In the genomic region with DNA sequence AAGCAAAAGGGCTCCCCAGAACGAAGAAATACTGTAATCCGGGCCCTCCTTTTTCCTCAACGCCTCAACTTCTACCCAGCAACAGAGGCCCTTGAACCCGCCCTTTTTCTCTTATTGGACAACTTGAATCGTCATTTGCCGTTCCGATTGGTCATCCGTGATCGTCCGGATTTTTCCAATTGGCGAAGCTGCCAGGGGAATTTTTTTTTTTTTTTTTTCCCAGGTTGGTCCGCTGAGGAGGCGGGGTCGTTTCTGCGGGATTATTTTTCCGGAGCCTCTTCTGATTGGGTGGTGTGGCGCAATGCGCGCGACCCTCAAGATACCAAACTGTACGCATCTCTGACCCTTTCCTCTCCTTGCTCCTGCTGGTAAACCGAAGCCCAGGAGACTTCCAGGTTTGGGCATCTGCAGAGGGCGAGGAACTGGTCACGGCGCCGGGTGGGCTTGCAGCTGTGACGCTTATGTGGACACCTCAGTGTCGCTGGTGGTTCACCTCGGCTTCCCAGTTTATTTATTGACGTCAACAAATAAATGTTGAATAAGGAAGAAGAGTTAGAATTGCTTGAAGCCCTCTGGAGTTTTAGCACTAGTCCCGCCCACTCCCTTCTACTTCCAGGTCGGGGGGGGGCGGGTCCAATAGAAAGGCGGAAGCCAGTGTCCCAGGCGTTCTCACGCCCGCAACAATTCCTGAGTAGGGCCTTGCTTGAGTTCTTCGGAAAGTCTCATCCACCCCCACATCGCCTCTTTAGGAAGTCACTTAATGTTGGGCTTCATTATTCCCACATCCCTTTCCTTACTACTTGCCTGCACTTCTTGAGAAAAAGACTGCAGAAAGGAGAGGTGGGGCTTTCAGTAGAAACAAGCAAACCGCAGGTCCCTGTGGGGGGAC, we compare ENCODE assay signal across 1 cellular context.
TF ChIP-seq lines count a peak whose summit lies in the region.

A gene with protein sequence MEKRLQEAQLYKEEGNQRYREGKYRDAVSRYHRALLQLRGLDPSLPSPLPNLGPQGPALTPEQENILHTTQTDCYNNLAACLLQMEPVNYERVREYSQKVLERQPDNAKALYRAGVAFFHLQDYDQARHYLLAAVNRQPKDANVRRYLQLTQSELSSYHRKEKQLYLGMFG (plus strand): TSS at position 654 of the 889 bp plus-strand sequence. CDS start 363 bp downstream, outside the sequence.

TF ChIP-seq in HepG2, 621 proteins besides CTCF, POLR2A, EP300 and RAD21 (continued from another document and continues in another):
- TF ChIP-seq LCORL (IDR thresholded peaks at IDR 0.05), result no peak
- no peak for TF ChIP-seq LCORL (CRISPR knock-in tag; IDR thresholded peaks at IDR 0.05)
- TF ChIP-seq SRSF9 (IDR thresholded peaks at IDR 0.05; ENCODE audit: borderline replicate concordance, insufficient read depth, low read depth, low read length, poor library complexity, severe bottlenecking), result no peak
- no peak for TF ChIP-seq SNRNP70 (IDR thresholded peaks at IDR 0.05; ENCODE audit: low read depth, low read length)
- no peak for TF ChIP-seq PLRG1 (conservative IDR thresholded peaks at IDR 0.05)
- TF ChIP-seq, protein P1, sequence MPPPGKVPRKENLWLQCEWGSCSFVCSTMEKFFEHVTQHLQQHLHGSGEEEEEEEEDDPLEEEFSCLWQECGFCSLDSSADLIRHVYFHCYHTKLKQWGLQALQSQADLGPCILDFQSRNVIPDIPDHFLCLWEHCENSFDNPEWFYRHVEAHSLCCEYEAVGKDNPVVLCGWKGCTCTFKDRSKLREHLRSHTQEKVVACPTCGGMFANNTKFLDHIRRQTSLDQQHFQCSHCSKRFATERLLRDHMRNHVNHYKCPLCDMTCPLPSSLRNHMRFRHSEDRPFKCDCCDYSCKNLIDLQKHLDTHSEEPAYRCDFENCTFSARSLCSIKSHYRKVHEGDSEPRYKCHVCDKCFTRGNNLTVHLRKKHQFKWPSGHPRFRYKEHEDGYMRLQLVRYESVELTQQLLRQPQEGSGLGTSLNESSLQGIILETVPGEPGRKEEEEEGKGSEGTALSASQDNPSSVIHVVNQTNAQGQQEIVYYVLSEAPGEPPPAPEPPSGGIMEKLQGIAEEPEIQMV (CRISPR knock-in tag; IDR thresholded peaks at IDR 0.05; ENCODE audit: low read depth), result no peak
- TF ChIP-seq KDM5A (IDR thresholded peaks at IDR 0.05; ENCODE audit: borderline replicate concordance, low read length), result peak; percentile 93
- TF ChIP-seq PHF21A (CRISPR knock-in tag; IDR thresholded peaks at IDR 0.05), result peak; percentile 4; the same call in 1 of the 2 replicates
- TF ChIP-seq ZNF225 (CRISPR knock-in tag; IDR thresholded peaks at IDR 0.05), result no peak; the same call in 1 of the 2 replicates
- TF ChIP-seq ZFP90 (CRISPR knock-in tag; IDR thresholded peaks at IDR 0.05; ENCODE audit: borderline replicate concordance), result 0 out of 2 replicates have a peak, but pooled peaks have one; percentile 27
- TF ChIP-seq RFX1 (IDR thresholded peaks at IDR 0.05), result no peak
- TF ChIP-seq ATF7 (IDR thresholded peaks at IDR 0.05), result no peak
- TF ChIP-seq ATF7 (CRISPR knock-in tag; IDR thresholded peaks at IDR 0.05), result no peak
- TF ChIP-seq, protein P2, sequence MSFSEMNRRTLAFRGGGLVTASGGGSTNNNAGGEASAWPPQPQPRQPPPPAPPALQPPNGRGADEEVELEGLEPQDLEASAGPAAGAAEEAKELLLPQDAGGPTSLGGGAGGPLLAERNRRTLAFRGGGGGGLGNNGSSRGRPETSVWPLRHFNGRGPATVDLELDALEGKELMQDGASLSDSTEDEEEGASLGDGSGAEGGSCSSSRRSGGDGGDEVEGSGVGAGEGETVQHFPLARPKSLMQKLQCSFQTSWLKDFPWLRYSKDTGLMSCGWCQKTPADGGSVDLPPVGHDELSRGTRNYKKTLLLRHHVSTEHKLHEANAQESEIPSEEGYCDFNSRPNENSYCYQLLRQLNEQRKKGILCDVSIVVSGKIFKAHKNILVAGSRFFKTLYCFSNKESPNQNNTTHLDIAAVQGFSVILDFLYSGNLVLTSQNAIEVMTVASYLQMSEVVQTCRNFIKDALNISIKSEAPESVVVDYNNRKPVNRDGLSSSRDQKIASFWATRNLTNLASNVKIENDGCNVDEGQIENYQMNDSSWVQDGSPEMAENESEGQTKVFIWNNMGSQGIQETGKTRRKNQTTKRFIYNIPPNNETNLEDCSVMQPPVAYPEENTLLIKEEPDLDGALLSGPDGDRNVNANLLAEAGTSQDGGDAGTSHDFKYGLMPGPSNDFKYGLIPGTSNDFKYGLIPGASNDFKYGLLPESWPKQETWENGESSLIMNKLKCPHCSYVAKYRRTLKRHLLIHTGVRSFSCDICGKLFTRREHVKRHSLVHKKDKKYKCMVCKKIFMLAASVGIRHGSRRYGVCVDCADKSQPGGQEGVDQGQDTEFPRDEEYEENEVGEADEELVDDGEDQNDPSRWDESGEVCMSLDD (CRISPR knock-in tag; IDR thresholded peaks at IDR 0.05; ENCODE audit: borderline replicate concordance), result no peak
- TF ChIP-seq, protein P3, sequence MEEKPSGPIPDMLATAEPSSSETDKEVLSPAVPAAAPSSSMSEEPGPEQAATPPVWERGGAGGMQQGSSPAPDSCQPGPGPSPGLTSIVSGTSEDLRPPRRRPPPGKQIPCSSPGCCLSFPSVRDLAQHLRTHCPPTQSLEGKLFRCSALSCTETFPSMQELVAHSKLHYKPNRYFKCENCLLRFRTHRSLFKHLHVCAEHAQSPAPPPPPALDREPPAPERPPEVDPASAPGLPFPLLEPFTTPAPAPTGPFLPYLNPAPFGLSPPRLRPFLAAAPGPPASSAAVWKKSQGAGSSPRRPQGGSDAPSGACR (CRISPR knock-in tag; IDR thresholded peaks at IDR 0.05), result 0 out of 2 replicates have a peak, but pooled peaks have one; percentile 14
- TF ChIP-seq TBP (CRISPR knock-in tag; IDR thresholded peaks at IDR 0.05), result no peak
- TF ChIP-seq ZNF546 (CRISPR knock-in tag; conservative IDR thresholded peaks at IDR 0.05), result 0 out of 2 replicates have a peak, but pooled peaks have one; percentile 24
- TF ChIP-seq, protein P4, sequence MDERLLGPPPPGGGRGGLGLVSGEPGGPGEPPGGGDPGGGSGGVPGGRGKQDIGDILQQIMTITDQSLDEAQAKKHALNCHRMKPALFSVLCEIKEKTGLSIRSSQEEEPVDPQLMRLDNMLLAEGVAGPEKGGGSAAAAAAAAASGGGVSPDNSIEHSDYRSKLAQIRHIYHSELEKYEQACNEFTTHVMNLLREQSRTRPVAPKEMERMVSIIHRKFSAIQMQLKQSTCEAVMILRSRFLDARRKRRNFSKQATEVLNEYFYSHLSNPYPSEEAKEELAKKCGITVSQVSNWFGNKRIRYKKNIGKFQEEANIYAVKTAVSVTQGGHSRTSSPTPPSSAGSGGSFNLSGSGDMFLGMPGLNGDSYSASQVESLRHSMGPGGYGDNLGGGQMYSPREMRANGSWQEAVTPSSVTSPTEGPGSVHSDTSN (CRISPR knock-in tag; IDR thresholded peaks at IDR 0.05), result 0 out of 2 replicates have a peak, but pooled peaks have one; percentile 10
- no peak for TF ChIP-seq ZNF24 (IDR thresholded peaks at IDR 0.05)
- TF ChIP-seq, protein P5, sequence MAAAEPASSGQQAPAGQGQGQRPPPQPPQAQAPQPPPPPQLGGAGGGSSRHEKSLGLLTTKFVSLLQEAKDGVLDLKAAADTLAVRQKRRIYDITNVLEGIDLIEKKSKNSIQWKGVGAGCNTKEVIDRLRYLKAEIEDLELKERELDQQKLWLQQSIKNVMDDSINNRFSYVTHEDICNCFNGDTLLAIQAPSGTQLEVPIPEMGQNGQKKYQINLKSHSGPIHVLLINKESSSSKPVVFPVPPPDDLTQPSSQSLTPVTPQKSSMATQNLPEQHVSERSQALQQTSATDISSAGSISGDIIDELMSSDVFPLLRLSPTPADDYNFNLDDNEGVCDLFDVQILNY (CRISPR knock-in tag; conservative IDR thresholded peaks at IDR 0.05), result 0 out of 2 replicates have a peak, but pooled peaks have one; percentile 23
- TF ChIP-seq ZNF138 (CRISPR knock-in tag; IDR thresholded peaks at IDR 0.05; ENCODE audit: low read depth), result no peak
- no peak for TF ChIP-seq ZNF644 (CRISPR knock-in tag; IDR thresholded peaks at IDR 0.05; ENCODE audit: low read depth)
- TF ChIP-seq ZNF557 (CRISPR knock-in tag; IDR thresholded peaks at IDR 0.05), result no peak
- TF ChIP-seq HOXA3 (CRISPR knock-in tag; IDR thresholded peaks at IDR 0.05), result peak; percentile 23; the same call in 1 of the 2 replicates
- TF ChIP-seq HMGA1 (CRISPR knock-in tag; conservative IDR thresholded peaks at IDR 0.05), result no peak
- TF ChIP-seq, protein P6, sequence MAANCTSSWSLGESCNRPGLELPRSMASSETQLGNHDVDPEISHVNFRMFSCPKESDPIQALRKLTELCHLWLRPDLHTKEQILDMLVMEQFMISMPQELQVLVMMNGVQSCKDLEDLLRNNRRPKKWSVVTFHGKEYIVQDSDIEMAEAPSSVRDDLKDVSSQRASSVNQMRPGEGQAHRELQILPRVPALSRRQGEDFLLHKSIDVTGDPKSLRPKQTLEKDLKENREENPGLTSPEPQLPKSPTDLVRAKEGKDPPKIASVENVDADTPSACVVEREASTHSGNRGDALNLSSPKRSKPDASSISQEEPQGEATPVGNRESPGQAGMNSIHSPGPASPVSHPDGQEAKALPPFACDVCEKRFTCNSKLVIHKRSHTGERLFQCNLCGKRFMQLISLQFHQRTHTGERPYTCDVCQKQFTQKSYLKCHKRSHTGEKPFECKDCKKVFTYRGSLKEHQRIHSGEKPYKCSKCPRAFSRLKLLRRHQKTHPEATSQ (CRISPR knock-in tag; IDR thresholded peaks at IDR 0.05; ENCODE audit: borderline replicate concordance), result no peak
- TF ChIP-seq JUN (CRISPR knock-in tag; IDR thresholded peaks at IDR 0.05), result no peak
- no peak for TF ChIP-seq KLF6 (CRISPR knock-in tag; IDR thresholded peaks at IDR 0.05)
- TF ChIP-seq, protein P7, sequence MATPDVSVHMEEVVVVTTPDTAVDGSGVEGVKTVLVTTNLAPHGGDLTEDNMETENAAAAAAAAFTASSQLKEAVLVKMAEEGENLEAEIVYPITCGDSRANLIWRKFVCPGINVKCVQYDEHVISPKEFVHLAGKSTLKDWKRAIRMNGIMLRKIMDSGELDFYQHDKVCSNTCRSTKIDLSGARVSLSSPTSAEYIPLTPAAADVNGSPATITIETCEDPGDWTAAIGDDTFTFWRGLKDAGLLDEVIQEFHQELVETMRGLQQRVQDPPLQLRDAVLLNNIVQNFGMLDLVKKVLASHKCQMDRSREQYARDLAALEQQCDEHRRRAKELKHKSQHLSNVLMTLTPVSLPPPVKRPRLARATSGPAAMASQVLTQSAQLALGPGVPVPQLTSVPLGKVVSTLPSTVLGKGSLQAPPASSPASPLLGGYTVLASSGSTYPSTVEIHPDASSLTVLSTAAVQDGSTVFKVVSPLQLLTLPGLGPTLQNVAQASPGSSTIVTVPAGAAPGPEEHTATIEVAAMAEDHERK (CRISPR knock-in tag; IDR thresholded peaks at IDR 0.05; ENCODE audit: low read depth), result no peak
- no peak for TF ChIP-seq PRPF4 (IDR thresholded peaks at IDR 0.05; ENCODE audit: low read depth, low read length, poor library complexity, severe bottlenecking)
- TF ChIP-seq, protein P8, sequence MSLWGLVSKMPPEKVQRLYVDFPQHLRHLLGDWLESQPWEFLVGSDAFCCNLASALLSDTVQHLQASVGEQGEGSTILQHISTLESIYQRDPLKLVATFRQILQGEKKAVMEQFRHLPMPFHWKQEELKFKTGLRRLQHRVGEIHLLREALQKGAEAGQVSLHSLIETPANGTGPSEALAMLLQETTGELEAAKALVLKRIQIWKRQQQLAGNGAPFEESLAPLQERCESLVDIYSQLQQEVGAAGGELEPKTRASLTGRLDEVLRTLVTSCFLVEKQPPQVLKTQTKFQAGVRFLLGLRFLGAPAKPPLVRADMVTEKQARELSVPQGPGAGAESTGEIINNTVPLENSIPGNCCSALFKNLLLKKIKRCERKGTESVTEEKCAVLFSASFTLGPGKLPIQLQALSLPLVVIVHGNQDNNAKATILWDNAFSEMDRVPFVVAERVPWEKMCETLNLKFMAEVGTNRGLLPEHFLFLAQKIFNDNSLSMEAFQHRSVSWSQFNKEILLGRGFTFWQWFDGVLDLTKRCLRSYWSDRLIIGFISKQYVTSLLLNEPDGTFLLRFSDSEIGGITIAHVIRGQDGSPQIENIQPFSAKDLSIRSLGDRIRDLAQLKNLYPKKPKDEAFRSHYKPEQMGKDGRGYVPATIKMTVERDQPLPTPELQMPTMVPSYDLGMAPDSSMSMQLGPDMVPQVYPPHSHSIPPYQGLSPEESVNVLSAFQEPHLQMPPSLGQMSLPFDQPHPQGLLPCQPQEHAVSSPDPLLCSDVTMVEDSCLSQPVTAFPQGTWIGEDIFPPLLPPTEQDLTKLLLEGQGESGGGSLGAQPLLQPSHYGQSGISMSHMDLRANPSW (CRISPR knock-in tag; IDR thresholded peaks at IDR 0.05; ENCODE audit: borderline replicate concordance), result no peak; the same call in 1 of the 2 replicates
- TF ChIP-seq, protein P9, sequence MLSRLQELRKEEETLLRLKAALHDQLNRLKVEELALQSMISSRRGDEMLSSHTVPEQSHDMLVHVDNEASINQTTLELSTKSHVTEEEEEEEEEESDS (CRISPR knock-in tag; IDR thresholded peaks at IDR 0.05; ENCODE audit: borderline replicate concordance), result no peak
- TF ChIP-seq ZZZ3 (CRISPR knock-in tag; IDR thresholded peaks at IDR 0.05; ENCODE audit: borderline replicate concordance), result no peak
- TF ChIP-seq, protein P10, sequence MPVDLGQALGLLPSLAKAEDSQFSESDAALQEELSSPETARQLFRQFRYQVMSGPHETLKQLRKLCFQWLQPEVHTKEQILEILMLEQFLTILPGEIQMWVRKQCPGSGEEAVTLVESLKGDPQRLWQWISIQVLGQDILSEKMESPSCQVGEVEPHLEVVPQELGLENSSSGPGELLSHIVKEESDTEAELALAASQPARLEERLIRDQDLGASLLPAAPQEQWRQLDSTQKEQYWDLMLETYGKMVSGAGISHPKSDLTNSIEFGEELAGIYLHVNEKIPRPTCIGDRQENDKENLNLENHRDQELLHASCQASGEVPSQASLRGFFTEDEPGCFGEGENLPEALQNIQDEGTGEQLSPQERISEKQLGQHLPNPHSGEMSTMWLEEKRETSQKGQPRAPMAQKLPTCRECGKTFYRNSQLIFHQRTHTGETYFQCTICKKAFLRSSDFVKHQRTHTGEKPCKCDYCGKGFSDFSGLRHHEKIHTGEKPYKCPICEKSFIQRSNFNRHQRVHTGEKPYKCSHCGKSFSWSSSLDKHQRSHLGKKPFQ (CRISPR knock-in tag; IDR thresholded peaks at IDR 0.05; ENCODE audit: insufficient replicate concordance), result no peak
- TF ChIP-seq ZNF660 (CRISPR knock-in tag; IDR thresholded peaks at IDR 0.05; ENCODE audit: borderline replicate concordance, low read depth), result no peak
- TF ChIP-seq ZBTB42 (CRISPR knock-in tag; IDR thresholded peaks at IDR 0.05), result peak; percentile 36; the same call in 1 of the 2 replicates
- no peak for TF ChIP-seq FOXA3 (CRISPR knock-in tag; IDR thresholded peaks at IDR 0.05)
